ENCODE assay signal across 1 cellular context in the genomic region with DNA sequence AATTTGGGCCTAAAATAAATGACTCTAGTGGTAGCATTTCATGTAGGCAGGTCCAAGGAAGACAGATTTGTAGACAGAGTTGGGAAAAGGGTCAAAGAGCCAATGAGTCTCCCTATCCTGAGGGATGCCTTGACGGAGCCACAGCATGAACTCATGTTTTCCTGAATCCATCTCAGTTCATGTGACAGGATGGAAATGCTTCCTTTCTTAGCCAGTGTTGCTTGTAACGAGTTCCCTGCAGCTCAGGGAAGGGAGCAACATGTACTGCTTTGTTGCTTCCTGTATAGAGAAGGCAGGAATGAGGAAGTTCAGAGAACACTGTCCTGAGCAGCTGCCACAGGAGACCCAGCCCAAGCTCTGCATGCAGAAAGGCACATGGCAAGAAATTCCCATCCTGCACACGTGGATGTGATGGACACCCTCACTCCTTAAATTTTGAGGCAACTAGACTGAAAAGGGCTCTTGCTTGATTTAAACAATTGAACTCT.
TF ChIP-seq lines count a peak whose summit lies in the region.

No MANE protein-coding gene starts in this region.

TF ChIP-seq in HepG2, 621 proteins besides CTCF, POLR2A, EP300 and RAD21 (continued from another document and continues in another):
- TF ChIP-seq, protein P1, sequence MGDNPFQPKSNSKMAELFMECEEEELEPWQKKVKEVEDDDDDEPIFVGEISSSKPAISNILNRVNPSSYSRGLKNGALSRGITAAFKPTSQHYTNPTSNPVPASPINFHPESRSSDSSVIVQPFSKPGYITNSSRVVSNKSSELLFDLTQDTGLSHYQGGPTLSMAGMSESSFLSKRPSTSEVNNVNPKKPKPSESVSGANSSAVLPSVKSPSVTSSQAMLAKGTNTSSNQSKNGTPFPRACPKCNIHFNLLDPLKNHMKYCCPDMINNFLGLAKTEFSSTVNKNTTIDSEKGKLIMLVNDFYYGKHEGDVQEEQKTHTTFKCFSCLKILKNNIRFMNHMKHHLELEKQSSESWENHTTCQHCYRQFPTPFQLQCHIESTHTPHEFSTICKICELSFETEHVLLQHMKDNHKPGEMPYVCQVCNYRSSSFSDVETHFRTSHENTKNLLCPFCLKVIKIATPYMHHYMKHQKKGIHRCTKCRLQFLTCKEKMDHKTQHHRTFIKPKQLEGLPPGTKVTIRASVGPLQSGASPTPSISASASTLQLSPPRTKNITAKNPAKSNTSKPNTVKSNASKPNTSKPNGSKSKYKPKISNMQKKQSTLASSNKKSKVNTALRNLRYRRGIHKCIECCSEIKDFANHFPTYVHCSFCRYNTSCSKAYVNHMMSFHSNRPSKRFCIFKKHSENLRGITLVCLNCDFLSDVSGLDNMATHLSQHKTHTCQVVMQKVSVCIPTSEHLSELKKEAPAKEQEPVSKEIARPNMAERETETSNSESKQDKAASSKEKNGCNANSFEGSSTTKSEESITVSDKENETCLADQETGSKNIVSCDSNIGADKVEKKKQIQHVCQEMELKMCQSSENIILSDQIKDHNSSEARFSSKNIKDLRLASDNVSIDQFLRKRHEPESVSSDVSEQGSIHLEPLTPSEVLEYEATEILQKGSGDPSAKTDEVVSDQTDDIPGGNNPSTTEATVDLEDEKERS (CRISPR knock-in tag; IDR thresholded peaks at IDR 0.05) = no peak; the same call in 1 of the 2 replicates
- TF ChIP-seq, protein P2, sequence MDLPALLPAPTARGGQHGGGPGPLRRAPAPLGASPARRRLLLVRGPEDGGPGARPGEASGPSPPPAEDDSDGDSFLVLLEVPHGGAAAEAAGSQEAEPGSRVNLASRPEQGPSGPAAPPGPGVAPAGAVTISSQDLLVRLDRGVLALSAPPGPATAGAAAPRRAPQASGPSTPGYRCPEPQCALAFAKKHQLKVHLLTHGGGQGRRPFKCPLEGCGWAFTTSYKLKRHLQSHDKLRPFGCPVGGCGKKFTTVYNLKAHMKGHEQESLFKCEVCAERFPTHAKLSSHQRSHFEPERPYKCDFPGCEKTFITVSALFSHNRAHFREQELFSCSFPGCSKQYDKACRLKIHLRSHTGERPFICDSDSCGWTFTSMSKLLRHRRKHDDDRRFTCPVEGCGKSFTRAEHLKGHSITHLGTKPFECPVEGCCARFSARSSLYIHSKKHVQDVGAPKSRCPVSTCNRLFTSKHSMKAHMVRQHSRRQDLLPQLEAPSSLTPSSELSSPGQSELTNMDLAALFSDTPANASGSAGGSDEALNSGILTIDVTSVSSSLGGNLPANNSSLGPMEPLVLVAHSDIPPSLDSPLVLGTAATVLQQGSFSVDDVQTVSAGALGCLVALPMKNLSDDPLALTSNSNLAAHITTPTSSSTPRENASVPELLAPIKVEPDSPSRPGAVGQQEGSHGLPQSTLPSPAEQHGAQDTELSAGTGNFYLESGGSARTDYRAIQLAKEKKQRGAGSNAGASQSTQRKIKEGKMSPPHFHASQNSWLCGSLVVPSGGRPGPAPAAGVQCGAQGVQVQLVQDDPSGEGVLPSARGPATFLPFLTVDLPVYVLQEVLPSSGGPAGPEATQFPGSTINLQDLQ (CRISPR knock-in tag; IDR thresholded peaks at IDR 0.05) = no peak
- TF ChIP-seq, protein P3, sequence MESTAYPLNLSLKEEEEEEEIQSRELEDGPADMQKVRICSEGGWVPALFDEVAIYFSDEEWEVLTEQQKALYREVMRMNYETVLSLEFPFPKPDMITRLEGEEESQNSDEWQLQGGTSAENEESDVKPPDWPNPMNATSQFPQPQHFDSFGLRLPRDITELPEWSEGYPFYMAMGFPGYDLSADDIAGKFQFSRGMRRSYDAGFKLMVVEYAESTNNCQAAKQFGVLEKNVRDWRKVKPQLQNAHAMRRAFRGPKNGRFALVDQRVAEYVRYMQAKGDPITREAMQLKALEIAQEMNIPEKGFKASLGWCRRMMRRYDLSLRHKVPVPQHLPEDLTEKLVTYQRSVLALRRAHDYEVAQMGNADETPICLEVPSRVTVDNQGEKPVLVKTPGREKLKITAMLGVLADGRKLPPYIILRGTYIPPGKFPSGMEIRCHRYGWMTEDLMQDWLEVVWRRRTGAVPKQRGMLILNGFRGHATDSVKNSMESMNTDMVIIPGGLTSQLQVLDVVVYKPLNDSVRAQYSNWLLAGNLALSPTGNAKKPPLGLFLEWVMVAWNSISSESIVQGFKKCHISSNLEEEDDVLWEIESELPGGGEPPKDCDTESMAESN (CRISPR knock-in tag; conservative IDR thresholded peaks at IDR 0.05) = no peak
- TF ChIP-seq, protein P4, sequence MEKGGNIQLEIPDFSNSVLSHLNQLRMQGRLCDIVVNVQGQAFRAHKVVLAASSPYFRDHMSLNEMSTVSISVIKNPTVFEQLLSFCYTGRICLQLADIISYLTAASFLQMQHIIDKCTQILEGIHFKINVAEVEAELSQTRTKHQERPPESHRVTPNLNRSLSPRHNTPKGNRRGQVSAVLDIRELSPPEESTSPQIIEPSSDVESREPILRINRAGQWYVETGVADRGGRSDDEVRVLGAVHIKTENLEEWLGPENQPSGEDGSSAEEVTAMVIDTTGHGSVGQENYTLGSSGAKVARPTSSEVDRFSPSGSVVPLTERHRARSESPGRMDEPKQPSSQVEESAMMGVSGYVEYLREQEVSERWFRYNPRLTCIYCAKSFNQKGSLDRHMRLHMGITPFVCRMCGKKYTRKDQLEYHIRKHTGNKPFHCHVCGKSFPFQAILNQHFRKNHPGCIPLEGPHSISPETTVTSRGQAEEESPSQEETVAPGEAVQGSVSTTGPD (CRISPR knock-in tag; IDR thresholded peaks at IDR 0.05) = no peak
- TF ChIP-seq ZNF773 (CRISPR knock-in tag; IDR thresholded peaks at IDR 0.05; ENCODE audit: borderline replicate concordance) (no peak), FOXP1 (IDR thresholded peaks at IDR 0.05) (no peak), FOXP1 (CRISPR knock-in tag; IDR thresholded peaks at IDR 0.05) (0 out of 2 replicates have a peak, but pooled peaks have one; percentile 17), SMC3 (IDR thresholded peaks at IDR 0.05; ENCODE audit: low read length) (no peak), ZNF552 (CRISPR knock-in tag; IDR thresholded peaks at IDR 0.05; ENCODE audit: borderline replicate concordance) (no peak), ZNF337 (CRISPR knock-in tag; IDR thresholded peaks at IDR 0.05; ENCODE audit: borderline replicate concordance, low read depth) (0 out of 2 replicates have a peak, but pooled peaks have one; percentile 31), RFXAP (CRISPR knock-in tag; IDR thresholded peaks at IDR 0.05; ENCODE audit: borderline replicate concordance) (no peak), SP4 (CRISPR knock-in tag; IDR thresholded peaks at IDR 0.05) (no peak), KDM3A (CRISPR knock-in tag; IDR thresholded peaks at IDR 0.05; ENCODE audit: low read depth) (no peak), ZSCAN9 (CRISPR knock-in tag; IDR thresholded peaks at IDR 0.05; ENCODE audit: borderline replicate concordance) (no peak), POLR2AphosphoS2 (IDR thresholded peaks at IDR 0.05; ENCODE audit: low read depth, low read length) (no peak), KLF12 (CRISPR knock-in tag; IDR thresholded peaks at IDR 0.05; ENCODE audit: borderline replicate concordance) (no peak), ZMYM4 (CRISPR knock-in tag; IDR thresholded peaks at IDR 0.05) (0 out of 2 replicates have a peak, but pooled peaks have one; percentile 12), POGZ (CRISPR knock-in tag; IDR thresholded peaks at IDR 0.05) (peak; percentile 72), ATAD3A (CRISPR knock-in tag; IDR thresholded peaks at IDR 0.05) (no peak), RBAK (CRISPR knock-in tag; IDR thresholded peaks at IDR 0.05) (no peak), JUN (CRISPR knock-in tag; IDR thresholded peaks at IDR 0.05) (no peak), MED13 (CRISPR knock-in tag; IDR thresholded peaks at IDR 0.05) (no peak), CBX1 (IDR thresholded peaks at IDR 0.05; ENCODE audit: low read depth) (no peak), SRSF1 (optimal IDR thresholded peaks at IDR 0.05; ENCODE audit: low read depth, low read length) (no peak), ZFYVE20 (CRISPR knock-in tag; IDR thresholded peaks at IDR 0.05; ENCODE audit: borderline replicate concordance, low read depth) (no peak), RCOR2 (CRISPR knock-in tag; IDR thresholded peaks at IDR 0.05) (0 out of 2 replicates have a peak, but pooled peaks have one; percentile 13), TBP (CRISPR knock-in tag; IDR thresholded peaks at IDR 0.05) (no peak), ZNF460 (CRISPR knock-in tag; IDR thresholded peaks at IDR 0.05; ENCODE audit: borderline replicate concordance) (no peak), ZNF605 (CRISPR knock-in tag; IDR thresholded peaks at IDR 0.05) (no peak), KDM5B (CRISPR knock-in tag; IDR thresholded peaks at IDR 0.05; ENCODE audit: borderline replicate concordance) (no peak), ZFP36 (IDR thresholded peaks at IDR 0.05; ENCODE audit: borderline replicate concordance, low read depth, low read length, partially characterized antibody) (no peak), ZNF772 (CRISPR knock-in tag; IDR thresholded peaks at IDR 0.05) (no peak), SRSF9 (IDR thresholded peaks at IDR 0.05; ENCODE audit: borderline replicate concordance, insufficient read depth, low read depth, low read length, poor library complexity, severe bottlenecking) (no peak), MEF2D (CRISPR knock-in tag; IDR thresholded peaks at IDR 0.05) (peak; percentile 67; the same call in 1 of the 2 replicates), MZF1 (CRISPR knock-in tag; IDR thresholded peaks at IDR 0.05; ENCODE audit: borderline replicate concordance) (no peak)
- TF ChIP-seq, protein P5, sequence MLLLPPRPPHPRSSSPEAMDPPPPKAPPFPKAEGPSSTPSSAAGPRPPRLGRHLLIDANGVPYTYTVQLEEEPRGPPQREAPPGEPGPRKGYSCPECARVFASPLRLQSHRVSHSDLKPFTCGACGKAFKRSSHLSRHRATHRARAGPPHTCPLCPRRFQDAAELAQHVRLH (CRISPR knock-in tag; IDR thresholded peaks at IDR 0.05; ENCODE audit: borderline replicate concordance, low read depth) = peak; percentile 47; the same call in 1 of the 2 replicates
- TF ChIP-seq, protein P6, sequence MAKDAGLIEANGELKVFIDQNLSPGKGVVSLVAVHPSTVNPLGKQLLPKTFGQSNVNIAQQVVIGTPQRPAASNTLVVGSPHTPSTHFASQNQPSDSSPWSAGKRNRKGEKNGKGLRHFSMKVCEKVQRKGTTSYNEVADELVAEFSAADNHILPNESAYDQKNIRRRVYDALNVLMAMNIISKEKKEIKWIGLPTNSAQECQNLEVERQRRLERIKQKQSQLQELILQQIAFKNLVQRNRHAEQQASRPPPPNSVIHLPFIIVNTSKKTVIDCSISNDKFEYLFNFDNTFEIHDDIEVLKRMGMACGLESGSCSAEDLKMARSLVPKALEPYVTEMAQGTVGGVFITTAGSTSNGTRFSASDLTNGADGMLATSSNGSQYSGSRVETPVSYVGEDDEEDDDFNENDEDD (CRISPR knock-in tag; IDR thresholded peaks at IDR 0.05; ENCODE audit: borderline replicate concordance) = 0 out of 2 replicates have a peak, but pooled peaks have one; percentile 40
- TF ChIP-seq, protein P7, sequence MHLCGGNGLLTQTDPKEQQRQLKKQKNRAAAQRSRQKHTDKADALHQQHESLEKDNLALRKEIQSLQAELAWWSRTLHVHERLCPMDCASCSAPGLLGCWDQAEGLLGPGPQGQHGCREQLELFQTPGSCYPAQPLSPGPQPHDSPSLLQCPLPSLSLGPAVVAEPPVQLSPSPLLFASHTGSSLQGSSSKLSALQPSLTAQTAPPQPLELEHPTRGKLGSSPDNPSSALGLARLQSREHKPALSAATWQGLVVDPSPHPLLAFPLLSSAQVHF (CRISPR knock-in tag; IDR thresholded peaks at IDR 0.05) = no peak
- TF ChIP-seq, protein P8, sequence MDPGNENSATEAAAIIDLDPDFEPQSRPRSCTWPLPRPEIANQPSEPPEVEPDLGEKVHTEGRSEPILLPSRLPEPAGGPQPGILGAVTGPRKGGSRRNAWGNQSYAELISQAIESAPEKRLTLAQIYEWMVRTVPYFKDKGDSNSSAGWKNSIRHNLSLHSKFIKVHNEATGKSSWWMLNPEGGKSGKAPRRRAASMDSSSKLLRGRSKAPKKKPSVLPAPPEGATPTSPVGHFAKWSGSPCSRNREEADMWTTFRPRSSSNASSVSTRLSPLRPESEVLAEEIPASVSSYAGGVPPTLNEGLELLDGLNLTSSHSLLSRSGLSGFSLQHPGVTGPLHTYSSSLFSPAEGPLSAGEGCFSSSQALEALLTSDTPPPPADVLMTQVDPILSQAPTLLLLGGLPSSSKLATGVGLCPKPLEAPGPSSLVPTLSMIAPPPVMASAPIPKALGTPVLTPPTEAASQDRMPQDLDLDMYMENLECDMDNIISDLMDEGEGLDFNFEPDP (CRISPR knock-in tag; conservative IDR thresholded peaks at IDR 0.05) = no peak
- TF ChIP-seq, protein P9, sequence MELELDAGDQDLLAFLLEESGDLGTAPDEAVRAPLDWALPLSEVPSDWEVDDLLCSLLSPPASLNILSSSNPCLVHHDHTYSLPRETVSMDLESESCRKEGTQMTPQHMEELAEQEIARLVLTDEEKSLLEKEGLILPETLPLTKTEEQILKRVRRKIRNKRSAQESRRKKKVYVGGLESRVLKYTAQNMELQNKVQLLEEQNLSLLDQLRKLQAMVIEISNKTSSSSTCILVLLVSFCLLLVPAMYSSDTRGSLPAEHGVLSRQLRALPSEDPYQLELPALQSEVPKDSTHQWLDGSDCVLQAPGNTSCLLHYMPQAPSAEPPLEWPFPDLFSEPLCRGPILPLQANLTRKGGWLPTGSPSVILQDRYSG (CRISPR knock-in tag; IDR thresholded peaks at IDR 0.05) = no peak
- TF ChIP-seq, protein P10, sequence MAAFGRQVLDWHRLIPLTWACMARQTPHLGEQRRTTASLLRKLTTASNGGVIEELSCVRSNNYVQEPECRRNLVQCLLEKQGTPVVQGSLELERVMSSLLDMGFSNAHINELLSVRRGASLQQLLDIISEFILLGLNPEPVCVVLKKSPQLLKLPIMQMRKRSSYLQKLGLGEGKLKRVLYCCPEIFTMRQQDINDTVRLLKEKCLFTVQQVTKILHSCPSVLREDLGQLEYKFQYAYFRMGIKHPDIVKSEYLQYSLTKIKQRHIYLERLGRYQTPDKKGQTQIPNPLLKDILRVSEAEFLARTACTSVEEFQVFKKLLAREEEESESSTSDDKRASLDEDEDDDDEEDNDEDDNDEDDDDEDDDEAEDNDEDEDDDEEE (CRISPR knock-in tag; IDR thresholded peaks at IDR 0.05) = no peak
